In genomic region chr17:35486920-35487727, GRCh38 we compare ENCODE assay signal across 8 cellular contexts. TPM values are rescaled to one million over a fixed set of nuclear protein-coding genes. Genes with fewer than 3 reads are reported as not detected.
A peak's percentile ranks its signal among the peaks of the same experiment; 100 is the strongest.
DNase-seq lines count a peak whose midpoint lies in the region; ATAC-seq and TF ChIP-seq lines count a peak whose summit lies in the region.

No MANE protein-coding gene starts in this region.

- no peak for TF ChIP-seq POLR2A in Peyer's patch (IDR thresholded peaks at IDR 0.05)
- no peak for TF ChIP-seq POLR2A in heart left ventricle (IDR thresholded peaks at IDR 0.05)

- WGBS in heart left ventricle, 4 donors = 7 to 11% (median 10%) methylated on average over 41 of the region's 41 CpGs

- DNase-seq in Peyer's patch = peak in 2 of 3 donors; percentile 59 to 81
- DNase-seq in activated effector memory CD4-positive, alpha-beta T cell treated with anti-CD3 and anti-CD28 coated beads, Interleukin-2, amount 50 U/mL, for 16 hours = peak; percentile 93
- peak; percentile 50 to 75 (median 61) for DNase-seq in heart left ventricle
- peak; percentile 70 for DNase-seq in sciatic nerve (ENCODE audit: low spot score)
- DNase-seq in NCI-H82 (lab: John Stamatoyannopoulos, UW) = no peak
- DNase-seq in NCI-H187 treated with DMSO at 0.1 percent for 48 hours (lab: John Stamatoyannopoulos, UW) = no peak

- ATAC-seq in GM21360 (IDR thresholded peaks at IDR 0.05; ENCODE audit: unreplicated experiment) (peak; percentile 52), heart left ventricle (peak in 3 of 4 donors; percentile 76 to 87 (median 85)), sciatic nerve (peak; percentile 79), HG03571 (IDR thresholded peaks at IDR 0.05; ENCODE audit: unreplicated experiment) (no peak)

- H3K27me3 ChIP-seq in Peyer's patch (peaks cover 0 to 20% of the 10 kb centered on the region in 2 donors), heart left ventricle (peaks cover 9 to 58% (median 41%) of the 10 kb centered on the region in 9 donors)

- H3K27ac ChIP-seq in Peyer's patch (peak overlapping the region; percentile 54 to 79 (median 70)), heart left ventricle (peak overlapping the region in 11 of 12 donors; percentile 4 to 61 (median 44))

- H3K4me3 ChIP-seq in Peyer's patch = peak overlapping the region; percentile 54 to 72 (median 57)
- peak overlapping the region; percentile 38 to 77 (median 59) for H3K4me3 ChIP-seq in heart left ventricle

- peaks cover 0 to 5% (median 0%) of the 10 kb centered on the region in 4 donors for H3K4me1 ChIP-seq in Peyer's patch
- peaks cover 0 to 24% (median 6%) of the 10 kb centered on the region in 12 donors for H3K4me1 ChIP-seq in heart left ventricle

- intact Hi-C loops in heart left ventricle (cut with DNase I) (loop anchor here in 4 of 10 donors (5.0 to 10.0 kb wide), 5 partner anchors 52 to 175 kb away; partner anchors contain the start of genes SLFN12 (in 2 of the 4) and SLFN11 (in 1 of the 4)), sciatic nerve (cut with DNase I) (no loop called here)

- H3K36me3 ChIP-seq in Peyer's patch (no peaks in the 10 kb centered on the region), heart left ventricle (peaks cover 0 to 3% (median 0%) of the 10 kb centered on the region in 9 donors)

- TF ChIP-seq CTCF in Peyer's patch (IDR thresholded peaks at IDR 0.05) = no peak
- no peak for TF ChIP-seq CTCF in heart left ventricle (IDR thresholded peaks at IDR 0.05)

- H3K9me3 ChIP-seq in Peyer's patch = no peaks in the 10 kb centered on the region
- peaks cover 0 to 10% (median 0%) of the 10 kb centered on the region in 12 donors for H3K9me3 ChIP-seq in heart left ventricle

RNA-seq across cellular contexts. Expression of gene SLFN13, which starts 38.6 kb away (rescaled TPM):
- total RNA-seq in Peyer's patch = 10 to 100 TPM in 1 of 4 donors, 1 to 10 TPM in 3; 2.8 to 24.8 (median 4.2) TPM
- 10 to 100 TPM in 1 of 9 donors, 1 to 10 TPM in 7, under 1 TPM in 1; 0.94 to 14.8 (median 4.5) TPM for total RNA-seq in heart left ventricle
- polyA plus RNA-seq in heart left ventricle = under 1 TPM; 0.58 to 0.91 TPM
- 33.8 TPM for total RNA-seq in sciatic nerve

RNA-seq across cellular contexts. Expression of gene SLFN12L, which starts 50.4 kb away (rescaled TPM):
- 10 to 100 TPM in 1 of 4 donors, 1 to 10 TPM in 3; 5.3 to 17.3 (median 5.6) TPM for total RNA-seq in Peyer's patch
- total RNA-seq in heart left ventricle = 1 to 10 TPM in 4 of 9 donors, under 1 TPM in 5; 0.25 to 7.3 (median 0.60) TPM
- polyA plus RNA-seq in heart left ventricle = under 1 TPM; 0.14 to 0.69 TPM
- 6.0 TPM for total RNA-seq in sciatic nerve

RNA-seq across cellular contexts. Expression of gene SLFN12, which starts 54.8 kb away (rescaled TPM):
- total RNA-seq in Peyer's patch (10 to 100 TPM in 1 of 4 donors, 1 to 10 TPM in 3; 4.7 to 33.8 (median 7.5) TPM), heart left ventricle (10 to 100 TPM in 1 of 9 donors, 1 to 10 TPM in 8; 3.3 to 10.0 (median 4.5) TPM), sciatic nerve (17.2 TPM)
- polyA plus RNA-seq in heart left ventricle = 1 to 10 TPM; 1.7 to 2.8 TPM

Comparison
In these comparisons a context has a peak if more than half of its experiments do, and no peak if none do; other contexts are left out.
1. DNase-seq: peak in Peyer's patch (2 of 3), activated effector memory CD4-positive, alpha-beta T cell treated with anti-CD3 and anti-CD28 coated beads, Interleukin-2, amount 50 U/mL, for 16 hours (single experiment), heart left ventricle (5 of 5) and sciatic nerve (single experiment); none in NCI-H82 (single experiment) and NCI-H187 treated with DMSO at 0.1 percent for 48 hours (single experiment).